In genomic region chr11:68328374-68329091, GRCh38 we compare ENCODE assay signal across 8 cellular contexts. TPM values are rescaled to one million over a fixed set of nuclear protein-coding genes. Genes with fewer than 3 reads are reported as not detected.
DNase-seq lines count a peak whose midpoint lies in the region; ATAC-seq and TF ChIP-seq lines count a peak whose summit lies in the region.

No MANE protein-coding gene starts in this region.

- no peaks in the 10 kb centered on the region for H3K36me3 Mint-ChIP-seq in activated T-helper 2 cell treated with anti-CD3 and anti-CD28 coated beads, Interferon-gamma antibody, Interleukin-2, Interleukin-4, amounts not matched to agents 10 μg/mL and 5 μg/mL and 100 μg/mL, durations not matched to agents 14 hours and 24 hours and 36 hours (ENCODE audit: low read depth)
- H3K36me3 Mint-ChIP-seq in activated CD4-positive, alpha-beta memory T cell treated with anti-CD3 and anti-CD28 coated beads, Interleukin-2, amount 10 ng/mL, durations not matched to agents 7 days and 5 days (ENCODE audit: low read depth), result no peaks in the 10 kb centered on the region

- peak overlapping the region; percentile 10 for H3K4me3 Mint-ChIP-seq in activated T-helper 2 cell treated with anti-CD3 and anti-CD28 coated beads, Interferon-gamma antibody, Interleukin-2, Interleukin-4, amounts not matched to agents 10 μg/mL and 5 μg/mL and 100 μg/mL, durations not matched to agents 14 hours and 24 hours and 36 hours (ENCODE audit: low read depth)
- H3K4me3 Mint-ChIP-seq in activated CD4-positive, alpha-beta memory T cell treated with anti-CD3 and anti-CD28 coated beads, Interleukin-2, amount 10 ng/mL, durations not matched to agents 7 days and 5 days, result no peak overlapping the region

- POLR2A ChIA-PET in activated CD4-positive, alpha-beta memory T cell treated with anti-CD3 and anti-CD28 coated beads, Interleukin-2, amount 10 ng/mL, durations not matched to agents 7 days and 5 days (lab: Charles Lee), result interaction anchor here (0.6 to 1.2 kb wide), 4 partner anchors 9 to 53 kb away, joined by 3 read pairs; no protein-coding TSS in a partner anchor

- no peak for ATAC-seq in GM21619 (IDR thresholded peaks at IDR 0.05; ENCODE audit: unreplicated experiment)

- CTCF ChIA-PET in activated CD4-positive, alpha-beta memory T cell treated with anti-CD3 and anti-CD28 coated beads, Interleukin-2, amount 10 ng/mL, durations not matched to agents 7 days and 5 days (lab: Charles Lee), result interaction anchor here (0.7 to 1.5 kb wide), 4 partner anchors 18 to 140 kb away, joined by 3 to 4 read pairs (median 3); no protein-coding TSS in a partner anchor

- peaks cover 2% of the 10 kb centered on the region for H3K27me3 Mint-ChIP-seq in activated T-helper 2 cell treated with anti-CD3 and anti-CD28 coated beads, Interferon-gamma antibody, Interleukin-2, Interleukin-4, amounts not matched to agents 10 μg/mL and 5 μg/mL and 100 μg/mL, durations not matched to agents 14 hours and 24 hours and 36 hours (ENCODE audit: low read depth)
- peaks cover 6% of the 10 kb centered on the region for H3K27me3 Mint-ChIP-seq in activated CD4-positive, alpha-beta memory T cell treated with anti-CD3 and anti-CD28 coated beads, Interleukin-2, amount 10 ng/mL, durations not matched to agents 7 days and 5 days

- intact Hi-C loops in activated T-helper 2 cell treated with anti-CD3 and anti-CD28 coated beads, Interferon-gamma antibody, Interleukin-2, Interleukin-4, amounts not matched to agents 10 μg/mL and 5 μg/mL and 100 μg/mL, durations not matched to agents 14 hours and 24 hours and 36 hours (cut with micrococcal nuclease), result no loop called here

- H3K27ac Mint-ChIP-seq in activated T-helper 2 cell treated with anti-CD3 and anti-CD28 coated beads, Interferon-gamma antibody, Interleukin-2, Interleukin-4, amounts not matched to agents 10 μg/mL and 5 μg/mL and 100 μg/mL, durations not matched to agents 14 hours and 24 hours and 36 hours, result no peak overlapping the region
- H3K27ac Mint-ChIP-seq in activated CD4-positive, alpha-beta memory T cell treated with anti-CD3 and anti-CD28 coated beads, Interleukin-2, amount 10 ng/mL, durations not matched to agents 7 days and 5 days, result no peak overlapping the region

- H3K9me3 Mint-ChIP-seq in activated T-helper 2 cell treated with anti-CD3 and anti-CD28 coated beads, Interferon-gamma antibody, Interleukin-2, Interleukin-4, amounts not matched to agents 10 μg/mL and 5 μg/mL and 100 μg/mL, durations not matched to agents 14 hours and 24 hours and 36 hours, result no peaks in the 10 kb centered on the region
- H3K9me3 Mint-ChIP-seq in activated CD4-positive, alpha-beta memory T cell treated with anti-CD3 and anti-CD28 coated beads, Interleukin-2, amount 10 ng/mL, durations not matched to agents 7 days and 5 days, result no peaks in the 10 kb centered on the region

- DNase-seq in NCI-H345 (lab: John Stamatoyannopoulos, UW) (peak; percentile 23), NCI-H345 treated with DMSO at 0.1 percent for 48 hours (lab: John Stamatoyannopoulos, UW; ENCODE audit: unreplicated experiment) (no peak), iPS-NIHi7 (ENCODE audit: extremely low spot score) (peak; percentile 64), substantia nigra (lab: John Stamatoyannopoulos, UW) (peak in 46 of 49 donors; percentile 14 to 83 (median 53)), GM20000 (ENCODE audit: low spot score) (no peak)
- no peak for DNase-seq in activated T-helper 2 cell treated with anti-CD3 and anti-CD28 coated beads, Interferon-gamma antibody, Interleukin-2, Interleukin-4, amounts not matched to agents 10 μg/mL and 5 μg/mL and 100 μg/mL, durations not matched to agents 14 hours and 24 hours and 36 hours (ENCODE audit: low spot score)
- no peak for DNase-seq in activated CD4-positive, alpha-beta memory T cell treated with anti-CD3 and anti-CD28 coated beads, Interleukin-2, amount 10 ng/mL, durations not matched to agents 7 days and 5 days

- TF ChIP-seq CTCF in GM20000 (IDR thresholded peaks at IDR 0.05; ENCODE audit: extremely low read depth, missing control alignments), result no peak

- peaks cover 41% of the 10 kb centered on the region for H3K4me1 Mint-ChIP-seq in activated T-helper 2 cell treated with anti-CD3 and anti-CD28 coated beads, Interferon-gamma antibody, Interleukin-2, Interleukin-4, amounts not matched to agents 10 μg/mL and 5 μg/mL and 100 μg/mL, durations not matched to agents 14 hours and 24 hours and 36 hours (ENCODE audit: low read depth)
- peaks cover 56% of the 10 kb centered on the region for H3K4me1 Mint-ChIP-seq in activated CD4-positive, alpha-beta memory T cell treated with anti-CD3 and anti-CD28 coated beads, Interleukin-2, amount 10 ng/mL, durations not matched to agents 7 days and 5 days

- peak overlapping the region; percentile 83 for H3K27ac ChIP-seq in substantia nigra (ENCODE audit: low read depth, low read length, poor library complexity, severe bottlenecking)

RNA-seq across cellular contexts. Expression of gene LRP5, which starts 16.1 kb away (rescaled TPM):
- 9.4 and 11.1 TPM in 2 replicates for total RNA-seq in activated T-helper 2 cell treated with anti-CD3 and anti-CD28 coated beads, Interferon-gamma antibody, Interleukin-2, Interleukin-4, amounts not matched to agents 10 μg/mL and 5 μg/mL and 100 μg/mL, durations not matched to agents 14 hours and 24 hours and 36 hours
- 10 to 100 TPM; 12.3 to 13.5 TPM for total RNA-seq in activated CD4-positive, alpha-beta memory T cell treated with anti-CD3 and anti-CD28 coated beads, Interleukin-2, amount 10 ng/mL, durations not matched to agents 7 days and 5 days

RNA-seq across cellular contexts. Expression of gene C11orf24, which starts 56.8 kb away (rescaled TPM):
- total RNA-seq in activated T-helper 2 cell treated with anti-CD3 and anti-CD28 coated beads, Interferon-gamma antibody, Interleukin-2, Interleukin-4, amounts not matched to agents 10 μg/mL and 5 μg/mL and 100 μg/mL, durations not matched to agents 14 hours and 24 hours and 36 hours, result 32.7 and 34.2 TPM in 2 replicates
- 10 to 100 TPM; 24.0 to 27.4 TPM for total RNA-seq in activated CD4-positive, alpha-beta memory T cell treated with anti-CD3 and anti-CD28 coated beads, Interleukin-2, amount 10 ng/mL, durations not matched to agents 7 days and 5 days

Comparison
In these comparisons a context has a peak if more than half of its experiments do, and no peak if none do; other contexts are left out.
1. DNase-seq: peak in NCI-H345 (single experiment), iPS-NIHi7 (single experiment) and substantia nigra (46 of 49); none in NCI-H345 treated with DMSO at 0.1 percent for 48 hours (single experiment), activated T-helper 2 cell treated with anti-CD3 and anti-CD28 coated beads, Interferon-gamma antibody, Interleukin-2, Interleukin-4, amounts not matched to agents 10 μg/mL and 5 μg/mL and 100 μg/mL, durations not matched to agents 14 hours and 24 hours and 36 hours (single experiment), GM20000 (single experiment) and activated CD4-positive, alpha-beta memory T cell treated with anti-CD3 and anti-CD28 coated beads, Interleukin-2, amount 10 ng/mL, durations not matched to agents 7 days and 5 days (single experiment).